Comparison of ENCODE assay signal across 1 cellular context in genomic region chr22:43128116-43128515, GRCh38.
TF ChIP-seq lines count a peak whose summit lies in the region.

No MANE protein-coding gene starts in this region.

TF ChIP-seq in GM12878, 131 proteins besides CTCF, POLR2A, EP300 and RAD21:
- no peak for TF ChIP-seq MYB (IDR thresholded peaks at IDR 0.05; ENCODE audit: borderline replicate concordance, low read depth, low read length)
- no peak for TF ChIP-seq ZBTB40 (IDR thresholded peaks at IDR 0.05; ENCODE audit: borderline replicate concordance)
- 0 out of 2 replicates have a peak, but pooled peaks have one; percentile 19 for TF ChIP-seq IKZF1 (conservative IDR thresholded peaks at IDR 0.05)
- no peak for TF ChIP-seq STAT3 (IDR thresholded peaks at IDR 0.05; ENCODE audit: low read depth, low read length)
- peak; percentile 48; the same call in 1 of the 2 replicates for TF ChIP-seq RUNX3 (IDR thresholded peaks at IDR 0.05; ENCODE audit: low read length)
- TF ChIP-seq NFIC (IDR thresholded peaks at IDR 0.05; ENCODE audit: low read depth, low read length), result no peak
- peak; percentile 46; the same call in 1 of the 2 replicates for TF ChIP-seq TCF3 (IDR thresholded peaks at IDR 0.05; ENCODE audit: borderline replicate concordance, insufficient read depth, low read depth, low read length)
- no peak for TF ChIP-seq SPI1 (IDR thresholded peaks at IDR 0.05; ENCODE audit: borderline replicate concordance, insufficient read depth, low read depth, low read length)
- no peak for TF ChIP-seq HSF1 (IDR thresholded peaks at IDR 0.05; ENCODE audit: low read depth, low read length)
- TF ChIP-seq MYC (IDR thresholded peaks at IDR 0.05; ENCODE audit: insufficient read depth, insufficient read length, insufficient replicate concordance, low read length, severe bottlenecking), result no peak
- TF ChIP-seq NFYA (IDR thresholded peaks at IDR 0.05; ENCODE audit: borderline replicate concordance, low read depth, low read length), result no peak
- TF ChIP-seq ZZZ3 (IDR thresholded peaks at IDR 0.05; ENCODE audit: control insufficient read depth, insufficient read length, low read depth), result no peak
- TF ChIP-seq ZNF687 (IDR thresholded peaks at IDR 0.05), result no peak
- 0 out of 2 replicates have a peak, but pooled peaks have one; percentile 22 for TF ChIP-seq TCF12 (IDR thresholded peaks at IDR 0.05; ENCODE audit: low read depth, low read length)
